22 cellular contexts compared by ENCODE assay signal in genomic region chr2:130842770-130843169, GRCh38. TPM values are rescaled to one million over a fixed set of nuclear protein-coding genes. Genes with fewer than 3 reads are reported as not detected.
DNase-seq lines count a peak whose midpoint lies in the region; ATAC-seq and TF ChIP-seq lines count a peak whose summit lies in the region.
"Had no signal": no experiment of that assay in that cellular context is flagged by ENCODE, and none has a peak within 500 bp of the region (broad histone marks: within the 10 kb centered on the region; RNA-seq: fewer than 3 reads in every experiment).

No MANE protein-coding gene starts in this region.

- peaks cover 3% of the 10 kb centered on the region for H3K4me1 Mint-ChIP-seq in endodermal cell
- peaks cover 8% of the 10 kb centered on the region for H3K4me1 Mint-ChIP-seq in neural progenitor cell
- no peaks in the 10 kb centered on the region for H3K4me1 Mint-ChIP-seq in activated naive CD4-positive, alpha-beta T cell treated with anti-CD3 and anti-CD28 coated beads, Interleukin-2, amount 10 ng/mL, durations not matched to agents 7 days and 5 days
- H3K4me1 Mint-ChIP-seq: CD4-positive, CD25-positive, alpha-beta regulatory T cell had no signal

- H4K20me1 ChIP-seq in OCI-LY3 (ENCODE audit: insufficient read depth, low read length), result no peaks in the 10 kb centered on the region
- peaks cover 3% of the 10 kb centered on the region for H4K20me1 ChIP-seq in neural progenitor cell (ENCODE audit: low read depth)

- peaks cover 24% of the 10 kb centered on the region for H3K27me3 Mint-ChIP-seq in endodermal cell (ENCODE audit: insufficient read depth)
- peaks cover 20% of the 10 kb centered on the region for H3K27me3 Mint-ChIP-seq in neural progenitor cell (ENCODE audit: insufficient read depth, low read depth)
- peaks cover 53% of the 10 kb centered on the region for H3K27me3 Mint-ChIP-seq in activated naive CD4-positive, alpha-beta T cell treated with anti-CD3 and anti-CD28 coated beads, Interleukin-2, amount 10 ng/mL, durations not matched to agents 7 days and 5 days

- CTCF ChIA-PET in activated naive CD4-positive, alpha-beta T cell treated with anti-CD3 and anti-CD28 coated beads, Interleukin-2, amount 10 ng/mL, durations not matched to agents 7 days and 5 days (lab: Charles Lee), result no interaction called here

- H3K27ac ChIP-seq in OCI-LY3 (ENCODE audit: low read length) (no peak overlapping the region), endodermal cell (ENCODE audit: low read depth, low read length) (no peak overlapping the region), neural progenitor cell (no peak overlapping the region)
- H3K27ac ChIP-seq: KMS-11, SJCRH30 had no signal

- WGBS in endodermal cell (ENCODE audit: insufficient coverage in 1 of 2, insufficient read length in 1 of 2), 2 experiments, result 78 to 81% methylated on average over 3 to 8 of the region's 8 CpGs

- peak; percentile 23; the same call in 1 of the 2 replicates for TF ChIP-seq CTCF in OCI-LY3 (IDR thresholded peaks at IDR 0.05; ENCODE audit: low read depth, low read length)
- TF ChIP-seq CTCF in endodermal cell (conservative IDR thresholded peaks at IDR 0.05), result peak; percentile 61
- peak; percentile 23 for TF ChIP-seq CTCF in neural progenitor cell (IDR thresholded peaks at IDR 0.05)

- H3K9me3 ChIP-seq in OCI-LY3 (ENCODE audit: insufficient read depth, low read length), result no peaks in the 10 kb centered on the region
- no peaks in the 10 kb centered on the region for H3K9me3 ChIP-seq in endodermal cell (ENCODE audit: control insufficient read depth, low read length)
- no peaks in the 10 kb centered on the region for H3K9me3 ChIP-seq in neural progenitor cell (ENCODE audit: low read depth)
- H3K9me3 ChIP-seq: BE2C, HAP-1, SJCRH30 had no signal

- no peak overlapping the region for H3K27ac Mint-ChIP-seq in endodermal cell
- H3K27ac Mint-ChIP-seq in neural progenitor cell, result no peak overlapping the region
- H3K27ac Mint-ChIP-seq in activated naive CD4-positive, alpha-beta T cell treated with anti-CD3 and anti-CD28 coated beads, Interleukin-2, amount 10 ng/mL, durations not matched to agents 7 days and 5 days, result no peak overlapping the region
- H3K27ac Mint-ChIP-seq: CD4-positive, CD25-positive, alpha-beta regulatory T cell had no signal

- H3K4me3 ChIP-seq in OCI-LY3 (ENCODE audit: low read length), result no peak overlapping the region
- H3K4me3 ChIP-seq in endodermal cell (ENCODE audit: low read length), result no peak overlapping the region
- no peak overlapping the region for H3K4me3 ChIP-seq in neural progenitor cell
- H3K4me3 ChIP-seq: HAP-1, SJCRH30 had no signal

- no peaks in the 10 kb centered on the region for H3K9me3 Mint-ChIP-seq in endodermal cell
- H3K9me3 Mint-ChIP-seq in neural progenitor cell, result no peaks in the 10 kb centered on the region
- no peaks in the 10 kb centered on the region for H3K9me3 Mint-ChIP-seq in activated naive CD4-positive, alpha-beta T cell treated with anti-CD3 and anti-CD28 coated beads, Interleukin-2, amount 10 ng/mL, durations not matched to agents 7 days and 5 days
- H3K9me3 Mint-ChIP-seq: CD4-positive, CD25-positive, alpha-beta regulatory T cell had no signal

- H3K4me1 ChIP-seq in OCI-LY3 (ENCODE audit: low read length), result no peaks in the 10 kb centered on the region
- no peaks in the 10 kb centered on the region for H3K4me1 ChIP-seq in endodermal cell (ENCODE audit: control insufficient read depth, insufficient read depth, low read length)
- H3K4me1 ChIP-seq in neural progenitor cell, result peaks cover 8% of the 10 kb centered on the region
- H3K4me1 ChIP-seq: BE2C, HAP-1, SJCRH30 had no signal

- no peak overlapping the region for H3K4me2 ChIP-seq in OCI-LY3 (ENCODE audit: low read length)
- H3K4me2 ChIP-seq in neural progenitor cell, result no peak overlapping the region
- H3K4me2 ChIP-seq: KMS-11 had no signal

- no peaks in the 10 kb centered on the region for H3K36me3 Mint-ChIP-seq in endodermal cell (ENCODE audit: low read depth)
- no peaks in the 10 kb centered on the region for H3K36me3 Mint-ChIP-seq in neural progenitor cell
- H3K36me3 Mint-ChIP-seq in activated naive CD4-positive, alpha-beta T cell treated with anti-CD3 and anti-CD28 coated beads, Interleukin-2, amount 10 ng/mL, durations not matched to agents 7 days and 5 days, result no peaks in the 10 kb centered on the region
- H3K36me3 Mint-ChIP-seq: CD4-positive, CD25-positive, alpha-beta regulatory T cell had no signal

- H3K4me3 Mint-ChIP-seq in endodermal cell, result no peak overlapping the region
- H3K4me3 Mint-ChIP-seq in neural progenitor cell, result no peak overlapping the region
- no peak overlapping the region for H3K4me3 Mint-ChIP-seq in activated naive CD4-positive, alpha-beta T cell treated with anti-CD3 and anti-CD28 coated beads, Interleukin-2, amount 10 ng/mL, durations not matched to agents 7 days and 5 days
- H3K4me3 Mint-ChIP-seq: CD4-positive, CD25-positive, alpha-beta regulatory T cell had no signal

- H2AFZ ChIP-seq in OCI-LY3 (ENCODE audit: low read depth, low read length) (no peak overlapping the region), neural progenitor cell (replicated peaks) (no peak overlapping the region)

- H3K79me2 ChIP-seq in OCI-LY3 (ENCODE audit: low read length), result no peaks in the 10 kb centered on the region
- peaks cover 11% of the 10 kb centered on the region for H3K79me2 ChIP-seq in neural progenitor cell (ENCODE audit: low read depth)

- no peak overlapping the region for H3K9ac ChIP-seq in OCI-LY3 (ENCODE audit: low read length)
- no peak overlapping the region for H3K9ac ChIP-seq in endodermal cell (ENCODE audit: extremely low read depth, low read length, poor library complexity, severe bottlenecking)
- H3K9ac ChIP-seq in neural progenitor cell, result no peak overlapping the region
- H3K9ac ChIP-seq: KMS-11 had no signal

- no peak for ATAC-seq in GM19351 (IDR thresholded peaks at IDR 0.05; ENCODE audit: unreplicated experiment)
- ATAC-seq: Panc1 had no signal

- H3F3A ChIP-seq in neural progenitor cell (ENCODE audit: low read depth), result peaks cover 6% of the 10 kb centered on the region

- H3K36me3 ChIP-seq in OCI-LY3 (replicated peaks; ENCODE audit: low read depth, low read length), result no peaks in the 10 kb centered on the region
- no peaks in the 10 kb centered on the region for H3K36me3 ChIP-seq in endodermal cell (ENCODE audit: control insufficient read depth, insufficient read depth, low read length)
- no peaks in the 10 kb centered on the region for H3K36me3 ChIP-seq in neural progenitor cell
- H3K36me3 ChIP-seq: BE2C, HAP-1, SJCRH30 had no signal

- peak; percentile 81 for DNase-seq in DMS 273 treated with DMSO at 0.1 percent for 48 hours (lab: John Stamatoyannopoulos, UW)
- DNase-seq in endodermal cell, result peak; percentile 75
- DNase-seq in neural progenitor cell (ENCODE audit: low spot score), result peak; percentile 57
- no peak for DNase-seq in SK-N-DZ (ENCODE audit: low spot score)
- no peak for DNase-seq in activated naive CD4-positive, alpha-beta T cell treated with anti-CD3 and anti-CD28 coated beads, Interleukin-2, amount 10 ng/mL, durations not matched to agents 7 days and 5 days
- DNase-seq: BE2C; CD4-positive, CD25-positive, alpha-beta regulatory T cell; DND-41; IMR-90; NCI-H1105; NCI-H146; NCI-H2029; NCI-H2227 treated with DMSO at 0.1 percent for 48 hours; NCI-H510A; NCI-H774; NK-92 treated with Interleukin-12 subunit alpha and Interleukin-12 subunit beta, amount 100 ng/mL, for 24 hours; SJCRH30 had no signal

- H3K27me3 ChIP-seq in OCI-LY3 (ENCODE audit: low read depth, low read length) (no peaks in the 10 kb centered on the region), endodermal cell (ENCODE audit: control insufficient read depth, insufficient read depth, low read length, poor library complexity, severe bottlenecking) (peaks cover 26% of the 10 kb centered on the region), neural progenitor cell (peaks cover 14% of the 10 kb centered on the region)

RNA-seq across cellular contexts. Expression of gene ARHGEF4, which starts 6.1 kb away (rescaled TPM):
- total RNA-seq in endodermal cell, result 10 to 100 TPM; 50.3 to 54.7 TPM
- polyA plus RNA-seq in endodermal cell (2013, experiment 1 of 2), result 18.8 TPM
- 16.0 TPM for polyA plus RNA-seq in endodermal cell (2013, experiment 2 of 2)
- 22.8 and 44.8 TPM in 2 replicates for total RNA-seq in neural progenitor cell (ENCODE audit: low replicate concordance)
- 12.2 and 13.2 TPM in 2 replicates for polyA plus RNA-seq in SK-N-DZ (2014; cell fraction: cytosol; rRNA removed)
- 33.2 and 44.4 TPM in 2 replicates for polyA plus RNA-seq in SK-N-DZ (2014; cell fraction: nucleus; rRNA removed)

Comparison
In these comparisons a context has a peak if more than half of its experiments do, and no peak if none do; other contexts are left out.
1. DNase-seq: peak in DMS 273 treated with DMSO at 0.1 percent for 48 hours (single experiment), endodermal cell (single experiment) and neural progenitor cell (single experiment); none in SK-N-DZ (single experiment) and activated naive CD4-positive, alpha-beta T cell treated with anti-CD3 and anti-CD28 coated beads, Interleukin-2, amount 10 ng/mL, durations not matched to agents 7 days and 5 days (single experiment).
2. Peak in every context shown above with its lines, with median percentiles within 50 percentile points of each other: CTCF ChIP-seq.